10 cellular contexts compared by ENCODE assay signal in the genomic region with DNA sequence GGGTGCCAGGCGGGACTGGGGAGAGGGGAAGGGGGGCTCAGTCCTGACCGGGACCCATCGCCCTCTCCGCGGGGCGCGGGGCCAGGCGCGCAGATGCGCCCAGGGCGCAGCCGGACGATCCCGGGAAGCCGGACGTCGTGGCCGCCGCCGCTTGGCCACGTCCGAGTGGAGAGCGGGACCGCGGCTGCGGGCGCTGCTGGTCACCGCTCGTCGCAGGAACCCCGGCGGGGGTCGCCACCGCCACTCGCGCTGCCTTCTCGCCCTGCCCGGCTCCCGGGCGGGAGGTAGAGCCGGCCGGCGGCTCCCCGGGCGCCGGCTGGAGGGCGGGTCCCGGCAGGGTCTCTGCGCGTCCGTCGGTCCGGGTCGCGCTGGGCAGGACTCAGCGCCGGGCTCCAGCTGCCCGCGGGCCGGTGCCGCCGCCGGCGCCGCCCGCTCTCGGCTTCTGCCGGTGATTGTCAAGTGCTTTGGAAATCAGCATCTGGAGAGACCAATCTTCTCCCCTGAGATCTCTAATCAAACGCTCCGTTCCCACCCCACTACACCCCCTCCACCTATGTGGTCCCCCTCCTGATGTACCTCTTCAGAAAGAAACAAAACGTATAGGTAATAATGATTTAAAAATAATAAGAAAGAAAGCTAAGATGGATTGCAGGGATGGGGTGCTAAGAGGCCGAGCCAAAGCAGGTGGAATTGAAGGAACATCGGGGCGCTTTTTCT.
DNase-seq lines count a peak whose midpoint lies in the region; ATAC-seq and TF ChIP-seq lines count a peak whose summit lies in the region.
"Had no signal": no experiment of that assay in that cellular context is flagged by ENCODE, and none has a peak within 500 bp of the region (broad histone marks: within the 10 kb centered on the region; RNA-seq: fewer than 3 reads in every experiment).

No MANE protein-coding gene starts in this region.

- H3K36me3 Mint-ChIP-seq in glutamatergic neuron (ENCODE audit: unreplicated experiment) (no peaks in the 10 kb centered on the region), osteocyte (ENCODE audit: unreplicated experiment) (no peaks in the 10 kb centered on the region)
- H3K36me3 Mint-ChIP-seq in activated CD8-positive, alpha-beta T cell treated with anti-CD3 and anti-CD28 coated beads, Interleukin-2, amount 10 ng/mL, durations not matched to agents 7 days and 5 days (ENCODE audit: low read depth), result no peaks in the 10 kb centered on the region

- peaks cover 17% of the 10 kb centered on the region for H3K4me1 Mint-ChIP-seq in glutamatergic neuron (ENCODE audit: low read depth, unreplicated experiment)
- peaks cover 10% of the 10 kb centered on the region for H3K4me1 Mint-ChIP-seq in osteocyte (ENCODE audit: unreplicated experiment)
- H3K4me1 Mint-ChIP-seq in activated CD8-positive, alpha-beta T cell treated with anti-CD3 and anti-CD28 coated beads, Interleukin-2, amount 10 ng/mL, durations not matched to agents 7 days and 5 days (ENCODE audit: low read depth), result no peaks in the 10 kb centered on the region

- peak; percentile 36 for DNase-seq in COR-L47 (lab: John Stamatoyannopoulos, UW)
- DNase-seq in NCI-H1092 treated with DMSO at 0.1 percent for 48 hours (lab: John Stamatoyannopoulos, UW), result peak; percentile 61
- peak; percentile 53 for DNase-seq in glutamatergic neuron
- no peak for DNase-seq in osteocyte (ENCODE audit: extremely low spot score, unreplicated experiment)
- DNase-seq in activated CD8-positive, alpha-beta T cell treated with anti-CD3 and anti-CD28 coated beads, Interleukin-2, amount 10 ng/mL, durations not matched to agents 7 days and 5 days, result no peak
- DNase-seq in RWPE1 (ENCODE audit: low spot score), result no peak
- DNase-seq: DND-41, NCI-H2227 treated with DMSO at 0.1 percent for 48 hours had no signal

- H3K27ac ChIP-seq in RWPE1, result no peak overlapping the region

- POLR2A ChIA-PET in activated CD8-positive, alpha-beta T cell treated with anti-CD3 and anti-CD28 coated beads, Interleukin-2, amount 10 ng/mL, durations not matched to agents 7 days and 5 days (lab: Charles Lee), result no interaction called here
- POLR2A ChIA-PET in RWPE1 (lab: Yijun Ruan, JAX; ENCODE audit: low non-redundant PET), result no interaction called here

- H3K4me3 Mint-ChIP-seq in glutamatergic neuron (ENCODE audit: unreplicated experiment) (peak overlapping the region; percentile 86), osteocyte (ENCODE audit: unreplicated experiment) (peak overlapping the region; percentile 18)
- no peak overlapping the region for H3K4me3 Mint-ChIP-seq in activated CD8-positive, alpha-beta T cell treated with anti-CD3 and anti-CD28 coated beads, Interleukin-2, amount 10 ng/mL, durations not matched to agents 7 days and 5 days

- H3K27ac Mint-ChIP-seq in glutamatergic neuron (ENCODE audit: unreplicated experiment) (no peak overlapping the region), osteocyte (ENCODE audit: unreplicated experiment) (no peak overlapping the region)
- H3K27ac Mint-ChIP-seq in activated CD8-positive, alpha-beta T cell treated with anti-CD3 and anti-CD28 coated beads, Interleukin-2, amount 10 ng/mL, durations not matched to agents 7 days and 5 days, result no peak overlapping the region

- ATAC-seq in GM19397 (IDR thresholded peaks at IDR 0.05; ENCODE audit: unreplicated experiment) (no peak), HG03196 (IDR thresholded peaks at IDR 0.05; ENCODE audit: unreplicated experiment) (no peak)
- ATAC-seq in activated CD8-positive, alpha-beta T cell treated with anti-CD3 and anti-CD28 coated beads, Interleukin-2, amount 10 ng/mL, durations not matched to agents 7 days and 5 days, result no peak

- peaks cover 7% of the 10 kb centered on the region for H3K27me3 Mint-ChIP-seq in glutamatergic neuron (ENCODE audit: unreplicated experiment)
- peaks cover 81% of the 10 kb centered on the region for H3K27me3 Mint-ChIP-seq in osteocyte (ENCODE audit: unreplicated experiment)
- H3K27me3 Mint-ChIP-seq in activated CD8-positive, alpha-beta T cell treated with anti-CD3 and anti-CD28 coated beads, Interleukin-2, amount 10 ng/mL, durations not matched to agents 7 days and 5 days (ENCODE audit: low read depth), result peaks cover 51% of the 10 kb centered on the region

- TF ChIP-seq CTCF in glutamatergic neuron (IDR thresholded peaks at IDR 0.05; ENCODE audit: partially characterized antibody, unreplicated experiment), result peak; percentile 7
- TF ChIP-seq CTCF in osteocyte (IDR thresholded peaks at IDR 0.05), result no peak
- no peak for TF ChIP-seq CTCF in RWPE1 (conservative IDR thresholded peaks at IDR 0.05; ENCODE audit: low read depth)

- CTCF ChIA-PET in activated CD8-positive, alpha-beta T cell treated with anti-CD3 and anti-CD28 coated beads, Interleukin-2, amount 10 ng/mL, durations not matched to agents 7 days and 5 days (lab: Charles Lee), result no interaction called here
- CTCF ChIA-PET in RWPE1 (lab: Yijun Ruan, JAX), result no interaction called here

- peaks cover 3% of the 10 kb centered on the region for H3K9me3 Mint-ChIP-seq in glutamatergic neuron (ENCODE audit: unreplicated experiment)
- no peaks in the 10 kb centered on the region for H3K9me3 Mint-ChIP-seq in osteocyte (ENCODE audit: unreplicated experiment)
- H3K9me3 Mint-ChIP-seq in activated CD8-positive, alpha-beta T cell treated with anti-CD3 and anti-CD28 coated beads, Interleukin-2, amount 10 ng/mL, durations not matched to agents 7 days and 5 days (ENCODE audit: insufficient read depth), result no peaks in the 10 kb centered on the region

Comparison
In these comparisons a context has a peak if more than half of its experiments do, and no peak if none do; other contexts are left out.
1. DNase-seq: peak in COR-L47 (single experiment), NCI-H1092 treated with DMSO at 0.1 percent for 48 hours (single experiment) and glutamatergic neuron (single experiment); none in osteocyte (single experiment), activated CD8-positive, alpha-beta T cell treated with anti-CD3 and anti-CD28 coated beads, Interleukin-2, amount 10 ng/mL, durations not matched to agents 7 days and 5 days (single experiment) and RWPE1 (single experiment).